Comparison of ENCODE assay signal across 1 cellular context in genomic region chr5:172873513-172873912, GRCh38.
TF ChIP-seq lines count a peak whose summit lies in the region.

No MANE protein-coding gene starts in this region.

TF ChIP-seq in H1, 55 proteins besides CTCF, POLR2A, EP300 and RAD21:
- TF ChIP-seq MAX (IDR thresholded peaks at IDR 0.05) = no peak
- no peak for TF ChIP-seq CBX5 (IDR thresholded peaks at IDR 0.05; ENCODE audit: low read depth, low read length)
- TF ChIP-seq SP2 (IDR thresholded peaks at IDR 0.05; ENCODE audit: low read length) = no peak
- no peak for TF ChIP-seq MAFK (IDR thresholded peaks at IDR 0.05; ENCODE audit: low read depth, low read length)
- TF ChIP-seq SRF (IDR thresholded peaks at IDR 0.05; ENCODE audit: low read depth, low read length) = no peak
- TF ChIP-seq HDAC6 (IDR thresholded peaks at IDR 0.05; ENCODE audit: low read depth, low read length) = no peak
- TF ChIP-seq CHD7 (IDR thresholded peaks at IDR 0.05; ENCODE audit: insufficient replicate concordance, low read length) = no peak
- no peak for TF ChIP-seq SIRT6 (IDR thresholded peaks at IDR 0.05; ENCODE audit: low read length)
- TF ChIP-seq NANOG (IDR thresholded peaks at IDR 0.05; ENCODE audit: insufficient read depth, low read depth, low read length, poor library complexity, severe bottlenecking) = no peak
- no peak for TF ChIP-seq EGR1 (IDR thresholded peaks at IDR 0.05; ENCODE audit: borderline replicate concordance, low read depth, low read length)
- TF ChIP-seq RXRA (IDR thresholded peaks at IDR 0.05; ENCODE audit: insufficient read depth, low read depth, low read length) = no peak
- no peak for TF ChIP-seq USF2 (IDR thresholded peaks at IDR 0.05; ENCODE audit: low read length)
- no peak for TF ChIP-seq SP1 (IDR thresholded peaks at IDR 0.05; ENCODE audit: low read depth, low read length)
- TF ChIP-seq TCF12 (IDR thresholded peaks at IDR 0.05; ENCODE audit: low read depth, low read length) = no peak
- no peak for TF ChIP-seq TEAD4 (IDR thresholded peaks at IDR 0.05; ENCODE audit: low read depth, low read length)
- TF ChIP-seq RBBP5 (IDR thresholded peaks at IDR 0.05; ENCODE audit: borderline replicate concordance, low read depth, low read length) = no peak
